Comparison of ENCODE assay signal across 1 cellular context in the genomic region with DNA sequence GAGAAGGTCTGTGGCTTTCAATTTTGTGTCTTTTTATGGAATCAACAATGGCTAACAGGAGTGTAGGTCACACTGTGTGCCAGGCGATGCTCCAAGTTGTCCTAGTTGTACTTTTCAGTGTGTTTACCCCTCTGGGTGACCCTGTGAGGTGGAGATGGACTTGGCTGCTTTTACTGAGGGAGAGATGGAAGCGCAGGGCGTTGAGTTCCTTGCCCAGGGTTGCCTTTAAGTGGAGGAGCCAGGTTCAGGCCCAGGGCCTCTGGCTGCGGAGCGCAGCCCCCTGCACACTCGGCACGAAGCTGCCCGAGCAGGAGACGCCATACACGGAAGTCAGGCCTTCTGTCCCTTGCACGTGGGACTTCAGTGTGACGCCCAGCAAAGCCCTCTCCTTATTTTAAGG.
TF ChIP-seq lines count a peak whose summit lies in the region.

No MANE protein-coding gene starts in this region.

TF ChIP-seq in H1, 55 proteins besides CTCF, POLR2A, EP300 and RAD21:
- TF ChIP-seq CHD2 (IDR thresholded peaks at IDR 0.05; ENCODE audit: low read length), result no peak
- TF ChIP-seq PHF8 (conservative IDR thresholded peaks at IDR 0.05; ENCODE audit: low read depth, low read length), result no peak
- no peak for TF ChIP-seq NANOG (IDR thresholded peaks at IDR 0.05; ENCODE audit: insufficient read depth, low read depth, low read length, poor library complexity, severe bottlenecking)
- TF ChIP-seq, protein P1, sequence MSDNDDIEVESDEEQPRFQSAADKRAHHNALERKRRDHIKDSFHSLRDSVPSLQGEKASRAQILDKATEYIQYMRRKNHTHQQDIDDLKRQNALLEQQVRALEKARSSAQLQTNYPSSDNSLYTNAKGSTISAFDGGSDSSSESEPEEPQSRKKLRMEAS (IDR thresholded peaks at IDR 0.05), result no peak
- TF ChIP-seq TCF12 (IDR thresholded peaks at IDR 0.05; ENCODE audit: low read depth, low read length), result no peak
- no peak for TF ChIP-seq SIX5 (IDR thresholded peaks at IDR 0.05; ENCODE audit: low read depth, low read length)
- TF ChIP-seq EZH2 (IDR thresholded peaks at IDR 0.05; ENCODE audit: low read depth, low read length, severe bottlenecking), result no peak
